In the genomic region with DNA sequence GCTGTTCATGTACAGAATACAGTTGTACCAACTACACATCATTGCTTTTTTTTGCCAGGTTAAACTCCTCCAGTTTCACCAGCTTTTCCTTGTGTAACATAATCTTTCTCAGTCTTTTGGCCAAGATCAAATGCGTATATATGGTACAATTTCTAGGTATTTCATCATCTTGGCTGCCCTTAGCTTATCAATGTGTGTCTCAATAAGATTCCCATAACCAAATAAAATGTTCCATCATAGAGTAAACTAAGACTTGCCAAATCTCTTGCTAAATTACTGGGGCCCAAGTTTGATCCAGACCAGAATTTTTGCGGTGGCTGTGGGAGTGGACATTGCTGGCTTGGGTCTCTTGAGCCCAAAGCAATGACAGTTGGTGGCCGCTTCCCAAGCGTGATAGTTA, we compare ENCODE assay signal across 2 cellular contexts.
TF ChIP-seq lines count a peak whose summit lies in the region.

No MANE protein-coding gene starts in this region.

TF ChIP-seq in liver, 16 proteins besides CTCF, POLR2A, EP300 and RAD21 (continued from another document):
- TF ChIP-seq, protein P1, sequence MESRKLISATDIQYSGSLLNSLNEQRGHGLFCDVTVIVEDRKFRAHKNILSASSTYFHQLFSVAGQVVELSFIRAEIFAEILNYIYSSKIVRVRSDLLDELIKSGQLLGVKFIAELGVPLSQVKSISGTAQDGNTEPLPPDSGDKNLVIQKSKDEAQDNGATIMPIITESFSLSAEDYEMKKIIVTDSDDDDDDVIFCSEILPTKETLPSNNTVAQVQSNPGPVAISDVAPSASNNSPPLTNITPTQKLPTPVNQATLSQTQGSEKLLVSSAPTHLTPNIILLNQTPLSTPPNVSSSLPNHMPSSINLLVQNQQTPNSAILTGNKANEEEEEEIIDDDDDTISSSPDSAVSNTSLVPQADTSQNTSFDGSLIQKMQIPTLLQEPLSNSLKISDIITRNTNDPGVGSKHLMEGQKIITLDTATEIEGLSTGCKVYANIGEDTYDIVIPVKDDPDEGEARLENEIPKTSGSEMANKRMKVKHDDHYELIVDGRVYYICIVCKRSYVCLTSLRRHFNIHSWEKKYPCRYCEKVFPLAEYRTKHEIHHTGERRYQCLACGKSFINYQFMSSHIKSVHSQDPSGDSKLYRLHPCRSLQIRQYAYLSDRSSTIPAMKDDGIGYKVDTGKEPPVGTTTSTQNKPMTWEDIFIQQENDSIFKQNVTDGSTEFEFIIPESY (IDR thresholded peaks at IDR 0.05): no peak
- TF ChIP-seq RXRA (IDR thresholded peaks at IDR 0.05): peak; percentile 20 to 72
- TF ChIP-seq SP1 (IDR thresholded peaks at IDR 0.05): peak; percentile 31
- TF ChIP-seq GABPA (IDR thresholded peaks at IDR 0.05 in 1 of 2, conservative IDR thresholded peaks at IDR 0.05 in 1 of 2): no peak
- TF ChIP-seq FOXA1 (IDR thresholded peaks at IDR 0.05): no peak

TF ChIP-seq in HepG2, 621 proteins besides CTCF, POLR2A, EP300 and RAD21 (continued from another document):
- TF ChIP-seq, protein P2, sequence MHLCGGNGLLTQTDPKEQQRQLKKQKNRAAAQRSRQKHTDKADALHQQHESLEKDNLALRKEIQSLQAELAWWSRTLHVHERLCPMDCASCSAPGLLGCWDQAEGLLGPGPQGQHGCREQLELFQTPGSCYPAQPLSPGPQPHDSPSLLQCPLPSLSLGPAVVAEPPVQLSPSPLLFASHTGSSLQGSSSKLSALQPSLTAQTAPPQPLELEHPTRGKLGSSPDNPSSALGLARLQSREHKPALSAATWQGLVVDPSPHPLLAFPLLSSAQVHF (CRISPR knock-in tag; IDR thresholded peaks at IDR 0.05): no peak
- TF ChIP-seq ZNF7 (CRISPR knock-in tag; IDR thresholded peaks at IDR 0.05) (no peak), ZNF782 (CRISPR knock-in tag; IDR thresholded peaks at IDR 0.05; ENCODE audit: borderline replicate concordance) (no peak), CBX2 (IDR thresholded peaks at IDR 0.05; ENCODE audit: low read depth, low read length) (no peak), CBX2 (CRISPR knock-in tag; IDR thresholded peaks at IDR 0.05; ENCODE audit: low read depth) (no peak), SOX13 (IDR thresholded peaks at IDR 0.05) (no peak), SOX13 (CRISPR knock-in tag; conservative IDR thresholded peaks at IDR 0.05 in 1 of 2, IDR thresholded peaks at IDR 0.05 in 1 of 2) (no peak), MAFG (CRISPR knock-in tag; IDR thresholded peaks at IDR 0.05) (no peak), ZFP41 (CRISPR knock-in tag; IDR thresholded peaks at IDR 0.05; ENCODE audit: borderline replicate concordance) (no peak), ELF1 (CRISPR knock-in tag; IDR thresholded peaks at IDR 0.05) (no peak), ARNT2 (CRISPR knock-in tag; IDR thresholded peaks at IDR 0.05; ENCODE audit: low read depth) (no peak)
